23 cellular contexts compared by ENCODE assay signal in the genomic region with DNA sequence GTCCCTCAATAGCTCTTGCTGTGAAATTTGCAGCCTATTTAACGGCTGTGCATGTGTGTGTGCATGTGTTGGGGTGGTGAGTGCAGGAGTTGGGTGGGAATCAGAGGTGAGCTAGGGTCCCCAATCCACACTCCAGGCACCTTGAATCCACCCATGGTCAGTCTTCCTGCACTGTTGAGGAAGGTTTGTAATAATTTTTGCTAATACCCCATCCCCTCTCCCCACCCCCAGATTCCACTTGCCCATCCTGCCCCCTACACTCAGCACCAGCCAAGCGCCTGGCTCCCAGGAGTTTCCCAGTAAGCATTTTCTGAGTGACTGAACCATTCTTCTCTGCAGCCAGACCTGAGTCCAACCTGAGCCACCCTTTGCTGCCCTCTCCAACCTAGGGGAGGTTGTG.
"Had no signal": no experiment of that assay in that cellular context is flagged by ENCODE, and none has a peak within 500 bp of the region (broad histone marks: within the 10 kb centered on the region; RNA-seq: fewer than 3 reads in every experiment).

No MANE protein-coding gene starts in this region.

- H3K36me3 ChIP-seq: colonic mucosa had no signal

- H3K4me1 Mint-ChIP-seq: endodermal cell had no signal

- DNase-seq: colonic mucosa; cortex of kidney; dermis blood vessel endothelial cell; dorsolateral prefrontal cortex; effector CD4-positive, alpha-beta T cell; effector CD8-positive, alpha-beta T cell; effector memory CD4-positive, alpha-beta T cell; effector memory CD8-positive, alpha-beta T cell; endodermal cell; erythroblast; esophagus squamous epithelium; foreskin fibroblast; foreskin keratinocyte; foreskin melanocyte; gastrocnemius medialis; heart left ventricle; heart right ventricle had no signal

- H3K9me3 Mint-ChIP-seq: dendritic cell treated with granulocyte-macrophage colony-stimulating factor and Interleukin-4, amounts not matched to agents 40 ng/mL and 50 ng/mL, for 4 days had no signal

- H3K27me3 ChIP-seq: colonic mucosa, dorsolateral prefrontal cortex, esophagus muscularis mucosa, esophagus squamous epithelium, foreskin keratinocyte, gastrocnemius medialis, gastroesophageal sphincter, heart left ventricle, heart right ventricle had no signal

- H3K4me3 ChIP-seq: colonic mucosa, coronary artery, dorsolateral prefrontal cortex, esophagus muscularis mucosa, esophagus squamous epithelium, gastrocnemius medialis, gastroesophageal sphincter, heart left ventricle, heart right ventricle had no signal

- ATAC-seq: effector memory CD8-positive, alpha-beta T cell; esophagus mucosa; foreskin keratinocyte; gastrocnemius medialis; gastroesophageal sphincter had no signal

- H3K27ac ChIP-seq: colonic mucosa, coronary artery, dorsolateral prefrontal cortex, epithelial cell of prostate, esophagus muscularis mucosa, esophagus squamous epithelium, foreskin keratinocyte, gastrocnemius medialis, gastroesophageal sphincter, heart left ventricle, heart right ventricle had no signal

- H3K4me1 ChIP-seq: colonic mucosa, esophagus muscularis mucosa, esophagus squamous epithelium, foreskin keratinocyte, gastrocnemius medialis, gastroesophageal sphincter, heart left ventricle, heart right ventricle had no signal

- H3K27me3 Mint-ChIP-seq: dendritic cell treated with granulocyte-macrophage colony-stimulating factor and Interleukin-4, amounts not matched to agents 40 ng/mL and 50 ng/mL, for 4 days; effector memory CD8-positive, alpha-beta T cell had no signal

- H3K4me3 Mint-ChIP-seq: dendritic cell treated with granulocyte-macrophage colony-stimulating factor and Interleukin-4, amounts not matched to agents 40 ng/mL and 50 ng/mL, for 4 days; effector memory CD8-positive, alpha-beta T cell; endodermal cell had no signal

- H3K27ac Mint-ChIP-seq: dendritic cell treated with granulocyte-macrophage colony-stimulating factor and Interleukin-4, amounts not matched to agents 40 ng/mL and 50 ng/mL, for 4 days; effector memory CD8-positive, alpha-beta T cell; endodermal cell had no signal

- H3K9me3 ChIP-seq: colonic mucosa, esophagus muscularis mucosa, esophagus squamous epithelium, gastrocnemius medialis, gastroesophageal sphincter, heart left ventricle, heart right ventricle had no signal
